8 cellular contexts compared by ENCODE assay signal in the genomic region with DNA sequence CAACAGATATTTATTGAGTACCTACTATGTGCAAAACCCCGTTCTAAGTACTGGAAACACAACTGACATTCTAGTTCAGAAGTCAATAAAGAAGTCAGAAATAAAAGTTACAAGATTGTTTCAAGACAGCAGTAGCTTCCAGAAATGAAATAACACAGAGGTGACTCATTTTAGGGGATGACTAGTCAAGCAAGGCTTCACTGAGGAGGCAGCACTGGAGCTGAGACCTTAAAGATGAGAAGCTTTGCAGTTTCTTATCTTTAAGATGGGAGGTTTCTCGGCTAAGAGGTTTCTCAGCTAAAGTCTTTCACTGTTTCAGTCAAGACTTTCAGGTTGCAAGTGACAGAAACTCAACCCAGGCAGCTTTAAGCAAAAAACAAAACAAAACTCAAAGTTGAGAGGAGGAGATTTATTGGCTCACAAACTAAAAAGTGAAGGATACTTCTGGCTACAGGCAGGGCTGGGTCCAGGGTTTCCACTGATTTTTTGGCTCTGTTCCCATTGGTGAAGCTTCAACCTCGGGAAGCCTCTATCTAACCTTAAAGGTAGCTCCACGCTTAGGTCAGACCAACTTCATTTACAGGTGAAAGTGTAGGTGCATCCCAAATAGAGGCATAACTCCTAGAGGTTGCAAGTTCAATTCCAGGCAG. TPM values are rescaled to one million over a fixed set of nuclear protein-coding genes. Genes with fewer than 3 reads are reported as not detected.
DNase-seq lines count a peak whose midpoint lies in the region; ATAC-seq and TF ChIP-seq lines count a peak whose summit lies in the region.
"Had no signal": no experiment of that assay in that cellular context is flagged by ENCODE, and none has a peak within 500 bp of the region (broad histone marks: within the 10 kb centered on the region; RNA-seq: fewer than 3 reads in every experiment).

No MANE protein-coding gene starts in this region.

- ATAC-seq in GM18907 (IDR thresholded peaks at IDR 0.05; ENCODE audit: unreplicated experiment) (peak; percentile 57), HG03066 (IDR thresholded peaks at IDR 0.05; ENCODE audit: low read depth, unreplicated experiment) (peak; percentile 64), sciatic nerve (peak; percentile 25), GM18909 (IDR thresholded peaks at IDR 0.05; ENCODE audit: poor library complexity, unreplicated experiment) (no peak)

- no peak for TF ChIP-seq CTCF in Peyer's patch (IDR thresholded peaks at IDR 0.05)

- TF ChIP-seq POLR2A in Peyer's patch (IDR thresholded peaks at IDR 0.05) = no peak

- H3K4me1 ChIP-seq in Peyer's patch = no peaks in the 10 kb centered on the region

- no peak overlapping the region for H3K4me3 ChIP-seq in Peyer's patch

- no peaks in the 10 kb centered on the region for H3K27me3 ChIP-seq in Peyer's patch

- DNase-seq in astrocyte of the hippocampus (ENCODE audit: low read depth, low spot score) (peak; percentile 63), sciatic nerve (ENCODE audit: low spot score) (no peak), Peyer's patch (no peak), GM19240 (ENCODE audit: insufficient read length, low spot score) (no peak)
- DNase-seq: activated B cell treated with CpG ODN at 0.5 μM for 24 hours had no signal

- H3K9me3 ChIP-seq in Peyer's patch = no peaks in the 10 kb centered on the region

- no peak overlapping the region for H3K27ac ChIP-seq in Peyer's patch

- H3K36me3 ChIP-seq in Peyer's patch = no peaks in the 10 kb centered on the region

- intact Hi-C loops in sciatic nerve (cut with DNase I) = no loop called here

RNA-seq across cellular contexts. Expression of gene MMP2, which starts 7.4 kb away (rescaled TPM):
- total RNA-seq in sciatic nerve = 193 TPM
- 100 to 1,000 TPM in 3 of 4 donors, 10 to 100 TPM in 1; 52.2 to 214 (median 123) TPM for total RNA-seq in Peyer's patch
- total RNA-seq: activated B cell treated with CpG ODN at 0.5 μM for 24 hours had no signal

RNA-seq across cellular contexts. Expression of gene LPCAT2, which starts 37.3 kb away (rescaled TPM):
- 54.0 TPM for total RNA-seq in sciatic nerve
- 10 to 100 TPM in 2 of 4 donors, 1 to 10 TPM in 2; 4.6 to 66.0 (median 10.9) TPM for total RNA-seq in Peyer's patch
